ENCODE assay signal across 25 cellular contexts in genomic region chr1:50106095-50106761, GRCh38. TPM values are rescaled to one million over a fixed set of nuclear protein-coding genes. Genes with fewer than 3 reads are reported as not detected.
A peak's percentile ranks its signal among the peaks of the same experiment; 100 is the strongest.
DNase-seq lines count a peak whose midpoint lies in the region; ATAC-seq and TF ChIP-seq lines count a peak whose summit lies in the region.
"Had no signal": no experiment of that assay in that cellular context is flagged by ENCODE, and none has a peak within 500 bp of the region (broad histone marks: within the 10 kb centered on the region; RNA-seq: fewer than 3 reads in every experiment).

No MANE protein-coding gene starts in this region.

- H3K27ac Mint-ChIP-seq in chondrocyte (ENCODE audit: unreplicated experiment): no peak overlapping the region
- H3K27ac Mint-ChIP-seq: activated naive CD8-positive, alpha-beta T cell treated with anti-CD3 and anti-CD28 coated beads, Interleukin-2, amount 50 U/mL, for 24 hours; CD4-positive, alpha-beta T cell; stimulated activated memory B cell treated with anti-CD40 and anti-IgM and Interleukin-4, amounts not matched to agents 10 μg/mL and 1 μg/mL and 100 μg/mL, for 72 hours had no signal

- H3K4me3 Mint-ChIP-seq in chondrocyte (ENCODE audit: unreplicated experiment): no peak overlapping the region
- H3K4me3 Mint-ChIP-seq: activated naive CD8-positive, alpha-beta T cell treated with anti-CD3 and anti-CD28 coated beads, Interleukin-2, amount 50 U/mL, for 24 hours; CD4-positive, alpha-beta T cell; stimulated activated memory B cell treated with anti-CD40 and anti-IgM and Interleukin-4, amounts not matched to agents 10 μg/mL and 1 μg/mL and 100 μg/mL, for 72 hours had no signal

- in situ Hi-C loops in ACHN (cut with HindIII; ENCODE audit: low pct_ligation_motif_present, low pct_unique_long_range_greater_than_20kb, low sequenced_read_pairs): no loop called here

- H3K27me3 Mint-ChIP-seq in chondrocyte (ENCODE audit: low read depth): peaks cover 8% of the 10 kb centered on the region

- H3K36me3 Mint-ChIP-seq in chondrocyte (ENCODE audit: low read depth): no peaks in the 10 kb centered on the region
- H3K36me3 Mint-ChIP-seq: stimulated activated memory B cell treated with anti-CD40 and anti-IgM and Interleukin-4, amounts not matched to agents 10 μg/mL and 1 μg/mL and 100 μg/mL, for 72 hours had no signal

- H3K9me3 Mint-ChIP-seq in chondrocyte (ENCODE audit: low read depth): no peaks in the 10 kb centered on the region
- H3K9me3 Mint-ChIP-seq: activated naive CD8-positive, alpha-beta T cell treated with anti-CD3 and anti-CD28 coated beads, Interleukin-2, amount 50 U/mL, for 24 hours; CD4-positive, alpha-beta T cell; stimulated activated memory B cell treated with anti-CD40 and anti-IgM and Interleukin-4, amounts not matched to agents 10 μg/mL and 1 μg/mL and 100 μg/mL, for 72 hours had no signal

- peak; percentile 68 for DNase-seq in DMS153 treated with DMSO at 0.1 percent for 48 hours (lab: John Stamatoyannopoulos, UW; ENCODE audit: unreplicated experiment)
- DNase-seq in NCI-H146 treated with DMSO at 0.1 percent for 48 hours (lab: John Stamatoyannopoulos, UW; ENCODE audit: unreplicated experiment): peak; percentile 33
- peak; percentile 89 for DNase-seq in NCI-H82 (lab: John Stamatoyannopoulos, UW)
- peak; percentile 13 for DNase-seq in left kidney (ENCODE audit: low read depth, low spot score)
- no peak for DNase-seq in ACHN
- DNase-seq in chondrocyte (ENCODE audit: low spot score): no peak
- DNase-seq: activated CD4-positive, alpha-beta T cell treated with anti-CD3 and anti-CD28 coated beads, Interleukin-2, amount 50 U/mL, for 4 hours; activated gamma-delta T cell; activated naive CD8-positive, alpha-beta T cell treated with anti-CD3 and anti-CD28 coated beads, Interleukin-2, amount 50 U/mL, for 24 hours; CD4-positive, alpha-beta T cell; cortex of kidney; GF-D8; HCEC 1CT; kidney glomerular epithelial cell; NCI-H2029; occipital lobe had no signal

- no peaks in the 10 kb centered on the region for H3K4me1 Mint-ChIP-seq in chondrocyte (ENCODE audit: low read depth)

- ATAC-seq in activated CD4-positive, CD25-positive, alpha-beta regulatory T cell treated with anti-CD3 and anti-CD28 coated beads, Interleukin-2, amount 50 U/mL, for 24 hours: no peak
- ATAC-seq: activated naive CD8-positive, alpha-beta T cell treated with anti-CD3 and anti-CD28 coated beads, Interleukin-2, amount 50 U/mL, for 24 hours; stimulated activated memory B cell treated with anti-CD40 and anti-IgM and Interleukin-4, amounts not matched to agents 10 μg/mL and 1 μg/mL and 100 μg/mL, for 72 hours had no signal

- TF ChIP-seq CTCF in chondrocyte (IDR thresholded peaks at IDR 0.05): no peak

RNA-seq across cellular contexts. Expression of gene ELAVL4, which starts 2.5 kb away (rescaled TPM):
- total RNA-seq in chondrocyte: not detected in 3 replicates
- total RNA-seq: CD4-positive, alpha-beta T cell; fibroblast of lung; MCF 10A; myocyte; renal cortical epithelial cell; SJSA1; smooth muscle cell; T-helper 2 cell treated with Interferon-gamma antibody and Interleukin-4, amounts not matched to agents 100 ng/mL and 5 ng/mL, for 36 hours had no signal

Comparison
In these comparisons a context has a peak if more than half of its experiments do, and no peak if none do; other contexts are left out.
1. DNase-seq: peak in DMS153 treated with DMSO at 0.1 percent for 48 hours (single experiment), NCI-H146 treated with DMSO at 0.1 percent for 48 hours (single experiment), NCI-H82 (single experiment) and left kidney (single experiment); none in ACHN (single experiment) and chondrocyte (single experiment).